In genomic region chr22:33772793-33773192, GRCh38 we compare ENCODE assay signal across 20 cellular contexts.
A peak's percentile ranks its signal among the peaks of the same experiment; 100 is the strongest.
DNase-seq lines count a peak whose midpoint lies in the region; TF ChIP-seq lines count a peak whose summit lies in the region.
"Had no signal": no experiment of that assay in that cellular context is flagged by ENCODE, and none has a peak within 500 bp of the region (broad histone marks: within the 10 kb centered on the region; RNA-seq: fewer than 3 reads in every experiment).

No MANE protein-coding gene starts in this region.

- intact Hi-C loops in left ventricle myocardium inferior (cut with micrococcal nuclease) (no loop called here), cardiac septum (cut with DNase I) (no loop called here)

- no peak overlapping the region for H3K4me3 ChIP-seq in left ventricle myocardium inferior
- H3K4me3 ChIP-seq in SJCRH30, result no peak overlapping the region
- H3K4me3 ChIP-seq in suprapubic skin, result no peak overlapping the region
- H3K4me3 ChIP-seq: BLaER1, HAP-1 had no signal

- DNase-seq in left ventricle myocardium inferior (no peak), cardiac septum (ENCODE audit: low spot score) (no peak), SJCRH30 (peak; percentile 22), left kidney (ENCODE audit: low read depth, low spot score) (peak; percentile 55), LoVo (ENCODE audit: low spot score) (no peak), cortex of kidney (lab: John Stamatoyannopoulos, UW) (no peak), mucosa of gallbladder (ENCODE audit: low spot score) (no peak), suprapubic skin (ENCODE audit: low spot score in 2 of 2) (no peak)
- DNase-seq: Caco-2; CD4-positive, CD25-positive, alpha-beta regulatory T cell; CD8-positive, alpha-beta T cell; DMS153; DND-41; GF-D8; GOT3; HFFc6 had no signal

- no peaks in the 10 kb centered on the region for H3K36me3 ChIP-seq in left ventricle myocardium inferior
- H3K36me3 ChIP-seq in SJCRH30, result no peaks in the 10 kb centered on the region
- no peaks in the 10 kb centered on the region for H3K36me3 ChIP-seq in suprapubic skin
- H3K36me3 ChIP-seq: BLaER1, HAP-1 had no signal

- H3K27ac ChIP-seq in left ventricle myocardium inferior (replicated peaks) (peak overlapping the region; percentile 38), SJCRH30 (no peak overlapping the region), suprapubic skin (no peak overlapping the region)
- H3K27ac ChIP-seq: 22Rv1, BLaER1, C4-2B had no signal

- TF ChIP-seq CTCF in left ventricle myocardium inferior (IDR thresholded peaks at IDR 0.05; ENCODE audit: borderline replicate concordance), result no peak
- TF ChIP-seq CTCF in suprapubic skin (IDR thresholded peaks at IDR 0.05), result no peak

- H3K4me1 ChIP-seq in left ventricle myocardium inferior (peaks cover 84% of the 10 kb centered on the region), SJCRH30 (no peaks in the 10 kb centered on the region), suprapubic skin (no peaks in the 10 kb centered on the region)
- H3K4me1 ChIP-seq: Caco-2, HAP-1 had no signal

- H3K27me3 ChIP-seq in left ventricle myocardium inferior (ENCODE audit: low read depth) (no peaks in the 10 kb centered on the region), SJCRH30 (no peaks in the 10 kb centered on the region), suprapubic skin (no peaks in the 10 kb centered on the region)
- H3K27me3 ChIP-seq: BLaER1 had no signal

- TF ChIP-seq EP300 in suprapubic skin (IDR thresholded peaks at IDR 0.05), result no peak

- 83% methylated on average over 8 of the region's 8 CpGs for WGBS in suprapubic skin

- H3K9me3 ChIP-seq in left ventricle myocardium inferior (replicated peaks) (no peaks in the 10 kb centered on the region), SJCRH30 (replicated peaks) (no peaks in the 10 kb centered on the region), suprapubic skin (no peaks in the 10 kb centered on the region)
- H3K9me3 ChIP-seq: BLaER1, Caco-2, HAP-1 had no signal

- no peak for TF ChIP-seq POLR2A in suprapubic skin (IDR thresholded peaks at IDR 0.05)

Comparison
In these comparisons a context has a peak if more than half of its experiments do, and no peak if none do; other contexts are left out.
1. DNase-seq: peak in SJCRH30 (2 of 2) and left kidney (single experiment); none in left ventricle myocardium inferior (single experiment), cardiac septum (single experiment), LoVo (single experiment), cortex of kidney (single experiment), mucosa of gallbladder (single experiment) and suprapubic skin (0 of 2).